In genomic region chr4:20391912-20392311, GRCh38 we compare ENCODE assay signal across 27 cellular contexts.
"Had no signal": no experiment of that assay in that cellular context is flagged by ENCODE, and none has a peak within 500 bp of the region (broad histone marks: within the 10 kb centered on the region; RNA-seq: fewer than 3 reads in every experiment).

No MANE protein-coding gene starts in this region.

- H3K36me3 ChIP-seq: stomach, suprapubic skin, thoracic aorta, thyroid gland, tibial artery, tibial nerve, transverse colon, upper lobe of left lung, upper lobe of right lung, uterus, vagina had no signal

- H3K9me3 Mint-ChIP-seq: stimulated activated effector memory CD8-positive, alpha-beta T cell treated with anti-CD3 and anti-CD28 coated beads, Interleukin-12 subunit alpha, Interleukin-12 subunit beta, amount 100 ng/mL, for 72 hours; stimulated activated memory B cell treated with anti-CD40 and anti-IgM and Interleukin-4, amounts not matched to agents 10 μg/mL and 1 μg/mL and 100 μg/mL, for 72 hours; stimulated activated naive B cell treated with anti-CD40 and anti-IgM and Interleukin-4, amounts not matched to agents 10 μg/mL and 1 μg/mL and 100 μg/mL, for 72 hours; stimulated activated naive CD8-positive, alpha-beta T cell treated with anti-CD3 and anti-CD28 coated beads, Interleukin-15, amount 100 ng/mL, for 72 hours; stimulated activated naive CD8-positive, alpha-beta T cell treated with anti-CD3 and anti-CD28 coated beads, Interleukin-15, Interleukin-2, amounts not matched to agents 100 ng/mL and 50 ng/mL, for 24 hours; type B pancreatic cell had no signal

- H3K4me3 ChIP-seq: stomach, suprapubic skin, testis, thoracic aorta, thyroid gland, tibial artery, tibial nerve, transverse colon, upper lobe of left lung, upper lobe of right lung, uterus, vagina had no signal

- H3K4me1 Mint-ChIP-seq: stimulated activated effector memory CD8-positive, alpha-beta T cell treated with anti-CD3 and anti-CD28 coated beads, Interleukin-12 subunit alpha, Interleukin-12 subunit beta, amount 100 ng/mL, for 72 hours; stimulated activated memory B cell treated with anti-CD40 and anti-IgM and Interleukin-4, amounts not matched to agents 10 μg/mL and 1 μg/mL and 100 μg/mL, for 72 hours; stimulated activated naive B cell treated with anti-CD40 and anti-IgM and Interleukin-4, amounts not matched to agents 10 μg/mL and 1 μg/mL and 100 μg/mL, for 72 hours; stimulated activated naive CD8-positive, alpha-beta T cell treated with anti-CD3 and anti-CD28 coated beads, Interleukin-15, amount 100 ng/mL, for 72 hours had no signal

- H3K27me3 ChIP-seq: stomach, suprapubic skin, testis, thyroid gland, tibial artery, tibial nerve, transverse colon, upper lobe of left lung, upper lobe of right lung, uterus, vagina had no signal

- H3K4me3 Mint-ChIP-seq: stimulated activated effector memory CD8-positive, alpha-beta T cell treated with anti-CD3 and anti-CD28 coated beads, Interleukin-12 subunit alpha, Interleukin-12 subunit beta, amount 100 ng/mL, for 72 hours; stimulated activated memory B cell treated with anti-CD40 and anti-IgM and Interleukin-4, amounts not matched to agents 10 μg/mL and 1 μg/mL and 100 μg/mL, for 72 hours; stimulated activated naive B cell treated with anti-CD40 and anti-IgM and Interleukin-4, amounts not matched to agents 10 μg/mL and 1 μg/mL and 100 μg/mL, for 72 hours; stimulated activated naive CD8-positive, alpha-beta T cell treated with anti-CD3 and anti-CD28 coated beads, Interleukin-15, amount 100 ng/mL, for 72 hours; stimulated activated naive CD8-positive, alpha-beta T cell treated with anti-CD3 and anti-CD28 coated beads, Interleukin-15, Interleukin-2, amounts not matched to agents 100 ng/mL and 50 ng/mL, for 24 hours; type B pancreatic cell had no signal

- H3K36me3 Mint-ChIP-seq: stimulated activated effector memory CD8-positive, alpha-beta T cell treated with anti-CD3 and anti-CD28 coated beads, Interleukin-12 subunit alpha, Interleukin-12 subunit beta, amount 100 ng/mL, for 72 hours; stimulated activated memory B cell treated with anti-CD40 and anti-IgM and Interleukin-4, amounts not matched to agents 10 μg/mL and 1 μg/mL and 100 μg/mL, for 72 hours; stimulated activated naive B cell treated with anti-CD40 and anti-IgM and Interleukin-4, amounts not matched to agents 10 μg/mL and 1 μg/mL and 100 μg/mL, for 72 hours; type B pancreatic cell had no signal

- DNase-seq: stimulated activated CD4-positive, alpha-beta T cell treated with anti-CD3 and anti-CD28 coated beads, Interleukin-2, amount 100 ng/mL, for 48 hours; stimulated activated CD4-positive, alpha-beta T cell treated with anti-CD3 and anti-CD28 coated beads, Interleukin-4, amount 100 ng/mL, for 1 hour; stimulated activated CD4-positive, alpha-beta T cell treated with anti-CD3 and anti-CD28 coated beads, Interleukin-4, amount 100 ng/mL, for 24 hours; stimulated activated CD4-positive, alpha-beta T cell treated with anti-CD3 and anti-CD28 coated beads, Interleukin-4, amount 100 ng/mL, for 4 hours; stimulated activated CD8-positive, alpha-beta memory T cell treated with anti-CD3 and anti-CD28 coated beads, Interleukin-4, amount 100 ng/mL, for 48 hours; stimulated activated naive B cell treated with anti-CD40 and anti-IgM and Interleukin-4, amounts not matched to agents 10 μg/mL and 1 μg/mL and 100 μg/mL, for 72 hours; stimulated activated naive CD4-positive, alpha-beta T cell; stimulated activated naive CD4-positive, alpha-beta T cell treated with Interleukin-2 at 50 U/mL for 16 hours; stimulated activated naive CD8-positive, alpha-beta T cell treated with anti-CD3 and anti-CD28 coated beads, Interleukin-15, amount 100 ng/mL, for 72 hours; stomach; substantia nigra; testis; thyroid gland; tibial artery; transverse colon; trophoblast cell; upper lobe of left lung; upper lobe of right lung; uterus had no signal

- ATAC-seq: stimulated activated effector memory CD8-positive, alpha-beta T cell treated with anti-CD3 and anti-CD28 coated beads, Interleukin-12 subunit alpha, Interleukin-12 subunit beta, amount 100 ng/mL, for 72 hours; stimulated activated memory B cell treated with anti-CD40 and anti-IgM and Interleukin-4, amounts not matched to agents 10 μg/mL and 1 μg/mL and 100 μg/mL, for 72 hours; stimulated activated naive B cell treated with anti-CD40 and anti-IgM and Interleukin-4, amounts not matched to agents 10 μg/mL and 1 μg/mL and 100 μg/mL, for 72 hours; stimulated activated naive CD8-positive, alpha-beta T cell treated with anti-CD3 and anti-CD28 coated beads, Interleukin-15, amount 100 ng/mL, for 72 hours; upper lobe of right lung had no signal

- H3K4me1 ChIP-seq: stomach, suprapubic skin, testis, thyroid gland, transverse colon, upper lobe of left lung, upper lobe of right lung, uterus, vagina had no signal

- H3K27ac ChIP-seq: stomach, suprapubic skin, testis, thoracic aorta, thyroid gland, tibial artery, tibial nerve, transverse colon, upper lobe of left lung, upper lobe of right lung, uterus, vagina had no signal

- H3K9me3 ChIP-seq: stomach, suprapubic skin, testis, thoracic aorta, thyroid gland, tibial artery, tibial nerve, transverse colon, upper lobe of left lung, upper lobe of right lung, uterus, vagina had no signal

- H3K27me3 Mint-ChIP-seq: stimulated activated memory B cell treated with anti-CD40 and anti-IgM and Interleukin-4, amounts not matched to agents 10 μg/mL and 1 μg/mL and 100 μg/mL, for 72 hours; stimulated activated naive B cell treated with anti-CD40 and anti-IgM and Interleukin-4, amounts not matched to agents 10 μg/mL and 1 μg/mL and 100 μg/mL, for 72 hours; stimulated activated naive CD8-positive, alpha-beta T cell treated with anti-CD3 and anti-CD28 coated beads, Interleukin-15, amount 100 ng/mL, for 72 hours; stimulated activated naive CD8-positive, alpha-beta T cell treated with anti-CD3 and anti-CD28 coated beads, Interleukin-15, Interleukin-2, amounts not matched to agents 100 ng/mL and 50 ng/mL, for 24 hours; type B pancreatic cell had no signal

- H3K27ac Mint-ChIP-seq: stimulated activated effector memory CD8-positive, alpha-beta T cell treated with anti-CD3 and anti-CD28 coated beads, Interleukin-12 subunit alpha, Interleukin-12 subunit beta, amount 100 ng/mL, for 72 hours; stimulated activated memory B cell treated with anti-CD40 and anti-IgM and Interleukin-4, amounts not matched to agents 10 μg/mL and 1 μg/mL and 100 μg/mL, for 72 hours; stimulated activated naive B cell treated with anti-CD40 and anti-IgM and Interleukin-4, amounts not matched to agents 10 μg/mL and 1 μg/mL and 100 μg/mL, for 72 hours; stimulated activated naive CD8-positive, alpha-beta T cell treated with anti-CD3 and anti-CD28 coated beads, Interleukin-15, amount 100 ng/mL, for 72 hours; stimulated activated naive CD8-positive, alpha-beta T cell treated with anti-CD3 and anti-CD28 coated beads, Interleukin-15, Interleukin-2, amounts not matched to agents 100 ng/mL and 50 ng/mL, for 24 hours; type B pancreatic cell had no signal
